In genomic region chr19:11418518-11419506, GRCh38 we compare ENCODE assay signal across 8 cellular contexts. TPM values are rescaled to one million over a fixed set of nuclear protein-coding genes. Genes with fewer than 3 reads are reported as not detected.
A peak's percentile ranks its signal among the peaks of the same experiment; 100 is the strongest.
DNase-seq lines count a peak whose midpoint lies in the region; ATAC-seq, FAIRE-seq and TF ChIP-seq lines count a peak whose summit lies in the region.

Gene RGL3 (minus strand): TSS chr19:11419314. CDS start chr19:11419278, 36 bp downstream.

- H3K27ac Mint-ChIP-seq in naive thymus-derived CD8-positive, alpha-beta T cell: no peak within 1 kb of the TSS

- BruUV-seq in endothelial cell of umbilical vein (replicated peaks; lab: Mats Ljungman, UMichigan): no TSS peak

- H3K9me1 ChIP-seq in endothelial cell of umbilical vein (replicated peaks; ENCODE audit: control insufficient read depth, extremely low read depth, insufficient read depth, low read length): no peaks in the 10 kb centered on the region

- CTCF ChIA-PET in endothelial cell of umbilical vein (lab: Charles Lee): interaction anchor here (0.5 to 0.6 kb wide), 2 partner anchors 88 to 774 kb away, joined by 3 to 5 read pairs; no protein-coding TSS in a partner anchor

- H3K27ac ChIP-seq in endothelial cell of umbilical vein (ENCODE audit: insufficient read depth, low read depth, low read length): no peak within 1 kb of the TSS

- dilution Hi-C loops in endothelial cell of umbilical vein (cut with MboI; ENCODE audit: extremely low pct_ligation_motif_present, low sequenced_read_pairs): no loop called here

- H3K4me3 Mint-ChIP-seq in naive thymus-derived CD8-positive, alpha-beta T cell: peak within 1 kb of the TSS in 7 of 10 donors; percentile 16 to 80 (median 73)

- peak within 1 kb of the TSS in 1 of 3 experiments; percentile 43 for H3K4me3 ChIP-seq in endothelial cell of umbilical vein (replicated peaks in 1 of 3; ENCODE audit: insufficient read depth in 1 of 3, low read depth in 1 of 3, low read length in 3 of 3)

- H3K4me2 ChIP-seq in endothelial cell of umbilical vein (ENCODE audit: insufficient read depth, low read length): peak within 1 kb of the TSS; percentile 44

- H3K9ac ChIP-seq in endothelial cell of umbilical vein (replicated peaks; ENCODE audit: extremely low read depth, insufficient read depth, low read length): no peak within 1 kb of the TSS

- peaks cover 17 to 49% (median 43%) of the 10 kb centered on the region in 4 donors for H3K4me1 Mint-ChIP-seq in naive thymus-derived CD8-positive, alpha-beta T cell

- intact Hi-C loops in endothelial cell of umbilical vein (cut with micrococcal nuclease): no loop called here

- no peak for TF ChIP-seq POLR2A in endothelial cell of umbilical vein (IDR thresholded peaks at IDR 0.05; ENCODE audit: low read depth, low read length)

- peaks cover 18 to 62% (median 38%) of the 10 kb centered on the region in 5 donors for H3K27me3 Mint-ChIP-seq in naive thymus-derived CD8-positive, alpha-beta T cell

- TF ChIP-seq CTCF in endothelial cell of umbilical vein (IDR thresholded peaks at IDR 0.05; ENCODE audit: extremely low read depth in 1 of 2, insufficient read depth in 1 of 2, low read depth in 1 of 2, low read length in 2 of 2): no peak

- no peak for ATAC-seq in naive thymus-derived CD8-positive, alpha-beta T cell
- no peak for ATAC-seq in HG03442 (IDR thresholded peaks at IDR 0.05; ENCODE audit: unreplicated experiment)
- no peak for ATAC-seq in GM21528 (IDR thresholded peaks at IDR 0.05; ENCODE audit: low FRiP score, unreplicated experiment)

- POLR2A ChIA-PET in endothelial cell of umbilical vein (lab: Charles Lee): no interaction called here
- POLR2A ChIA-PET in naive thymus-derived CD8-positive, alpha-beta T cell (lab: Charles Lee): no interaction called here

- no peak for FAIRE-seq in endothelial cell of umbilical vein (lab: Jason Lieb, UNC)

- no peaks in the 10 kb centered on the region for H3K36me3 ChIP-seq in endothelial cell of umbilical vein (ENCODE audit: control insufficient read depth in 2 of 2, extremely low read depth in 1 of 2, insufficient read depth in 2 of 2, low read length in 2 of 2)

- peaks cover 35% of the 10 kb centered on the region in 2 experiments for H3K27me3 ChIP-seq in endothelial cell of umbilical vein (ENCODE audit: control insufficient read depth in 2 of 2, insufficient read depth in 2 of 2, low read length in 2 of 2)

- DNase-seq in DMS79 (lab: John Stamatoyannopoulos, UW) (peak; percentile 82), NCI-H2196 (lab: John Stamatoyannopoulos, UW; ENCODE audit: unreplicated experiment) (peak; percentile 65), endothelial cell of umbilical vein (ENCODE audit: low read depth, low spot score) (no peak), NCI-H1092 treated with DMSO at 0.1 percent for 48 hours (lab: John Stamatoyannopoulos, UW) (no peak)
- no peak for DNase-seq in naive thymus-derived CD8-positive, alpha-beta T cell
- no peak for DNase-seq in activated CD4-positive, CD25-positive, alpha-beta regulatory T cell treated with anti-CD3 and anti-CD28 coated beads, Interleukin-2, amount 50 U/mL, for 72 hours

- H3K9me3 Mint-ChIP-seq in naive thymus-derived CD8-positive, alpha-beta T cell: no peaks in the 10 kb centered on the region

- H4K20me1 ChIP-seq in endothelial cell of umbilical vein (replicated peaks; ENCODE audit: control insufficient read depth, extremely low read depth, insufficient read depth, low read length): no peaks in the 10 kb centered on the region

- H3K36me3 Mint-ChIP-seq in naive thymus-derived CD8-positive, alpha-beta T cell: no peaks in the 10 kb centered on the region

- H3K4me1 ChIP-seq in endothelial cell of umbilical vein (ENCODE audit: control insufficient read depth, extremely low read depth, insufficient read depth, low read length): peaks cover 9% of the 10 kb centered on the region

- H3K79me2 ChIP-seq in endothelial cell of umbilical vein (ENCODE audit: control insufficient read depth, insufficient read depth, low read length): no peaks in the 10 kb centered on the region

- H2AFZ ChIP-seq in endothelial cell of umbilical vein (ENCODE audit: low read depth, low read length): peak within 1 kb of the TSS; percentile 82

- H3K9me3 ChIP-seq in endothelial cell of umbilical vein (replicated peaks; ENCODE audit: control insufficient read depth, insufficient read depth, low read length): no peaks in the 10 kb centered on the region

TF ChIP-seq in endothelial cell of umbilical vein, 7 proteins besides CTCF, POLR2A, EP300 and RAD21:
- TF ChIP-seq MAX (IDR thresholded peaks at IDR 0.05; ENCODE audit: insufficient read depth, insufficient read length) (no peak), GATA2 (IDR thresholded peaks at IDR 0.05; ENCODE audit: insufficient read depth, insufficient read length, low read depth, low read length) (no peak), MYC (IDR thresholded peaks at IDR 0.05; ENCODE audit: low read depth, low read length) (no peak), EZH2 (IDR thresholded peaks at IDR 0.05; ENCODE audit: borderline replicate concordance, low read depth, low read length, severe bottlenecking) (peak; percentile 76)

RNA-seq across cellular contexts. Expression of gene RGL3, which starts in this region (rescaled TPM):
- total RNA-seq in endothelial cell of umbilical vein: 1.7 and 5.2 TPM in 2 replicates
- 0.23 and 0.56 TPM in 2 replicates for polyA plus RNA-seq in endothelial cell of umbilical vein
- 0.10 and 0.36 TPM in 2 replicates for polyA plus RNA-seq in endothelial cell of umbilical vein (2011; cell fraction: cytosol; rRNA removed)
- polyA plus RNA-seq in endothelial cell of umbilical vein (2011; cell fraction: nucleus; rRNA removed): 2.1 and 3.6 TPM in 2 replicates
- polyA plus RNA-seq in endothelial cell of umbilical vein (2012): 0.21 and 0.40 TPM in 2 replicates
- 0.45 TPM in 1 of 2 replicates, not detected in the other for polyA minus RNA-seq in endothelial cell of umbilical vein
- polyA minus RNA-seq in endothelial cell of umbilical vein (2011; cell fraction: cytosol; rRNA and poly(A)+ RNA removed): 8.7 TPM
- 0.87 and 0.96 TPM in 2 replicates for polyA minus RNA-seq in endothelial cell of umbilical vein (2011; cell fraction: nucleus; rRNA and poly(A)+ RNA removed)
- total RNA-seq in naive thymus-derived CD8-positive, alpha-beta T cell: not detected
- polyA plus RNA-seq in naive thymus-derived CD8-positive, alpha-beta T cell: not detected

Comparison
In these comparisons a context has a peak if more than half of its experiments do, and no peak if none do; other contexts are left out.
1. DNase-seq: peak in DMS79 (single experiment) and NCI-H2196 (single experiment); none in endothelial cell of umbilical vein (single experiment), naive thymus-derived CD8-positive, alpha-beta T cell (0 of 10), NCI-H1092 treated with DMSO at 0.1 percent for 48 hours (single experiment) and activated CD4-positive, CD25-positive, alpha-beta regulatory T cell treated with anti-CD3 and anti-CD28 coated beads, Interleukin-2, amount 50 U/mL, for 72 hours (single experiment).